Comparison of ENCODE assay signal across 8 cellular contexts in the genomic region with DNA sequence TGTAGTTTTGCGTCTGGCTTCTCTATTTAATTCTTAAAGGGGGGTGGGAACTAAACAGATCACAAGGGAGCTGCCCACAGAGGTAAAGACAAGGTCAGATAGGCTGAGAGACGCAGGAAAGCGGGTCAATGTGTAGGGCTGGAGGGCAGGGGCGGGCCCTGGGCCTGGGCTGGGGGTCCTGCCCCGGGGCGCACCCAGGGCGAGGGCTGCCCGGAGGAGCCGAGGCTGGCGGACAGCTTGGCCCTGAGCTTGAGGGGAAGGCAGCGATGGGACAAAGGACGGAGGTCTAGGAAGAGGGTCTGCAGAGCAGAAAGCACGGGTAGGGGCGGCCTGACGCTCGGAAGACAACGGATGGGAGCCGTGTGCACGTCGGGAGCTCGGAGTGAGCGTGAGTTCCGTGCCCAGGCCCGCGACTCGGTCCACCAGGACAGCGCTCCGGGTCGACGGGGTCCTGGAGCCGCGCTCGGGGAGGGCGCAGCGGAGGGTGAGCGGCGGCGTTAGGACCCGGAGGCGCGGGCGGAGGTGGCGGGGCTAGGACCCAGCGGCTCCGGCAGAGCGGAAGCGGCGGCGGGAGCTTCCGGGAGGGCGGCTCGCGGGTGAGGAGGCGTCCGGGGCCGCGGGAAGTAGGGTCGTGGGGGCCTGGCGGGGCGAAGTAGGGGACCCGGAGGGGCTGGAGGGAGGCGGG. TPM values are rescaled to one million over a fixed set of nuclear protein-coding genes. Genes with fewer than 3 reads are reported as not detected.
DNase-seq lines count a peak whose midpoint lies in the region; ATAC-seq and TF ChIP-seq lines count a peak whose summit lies in the region.
"Not testable (repeated sequence)": the region's sequence is repeated elsewhere in the genome, so short reads cannot be mapped to it uniquely, and the experiment has no call there.

No MANE protein-coding gene starts in this region.

- H3K9ac ChIP-seq in iPS-18a (ENCODE audit: low read length): peak overlapping the region; percentile 75

- not testable (repeated sequence) for H3K27me3 Mint-ChIP-seq in activated T-cell treated with anti-CD3 and anti-CD28 coated beads, Interleukin-2, amount 50 U/mL, for 4 hours (ENCODE audit: low read depth)

- H3K4me3 ChIP-seq in H7 (ENCODE audit: insufficient read depth, low read depth, low read length) (peak overlapping the region; percentile 60), iPS-18a (ENCODE audit: low read length) (peak overlapping the region; percentile 73)

- not testable (repeated sequence) for H3K9me3 ChIP-seq in iPS-18a (ENCODE audit: control insufficient read depth, low read depth, low read length)

- not testable (repeated sequence) for H3K9me3 Mint-ChIP-seq in activated T-cell treated with anti-CD3 and anti-CD28 coated beads, Interleukin-2, amount 50 U/mL, for 4 hours

- peak overlapping the region; percentile 90 for H3K4me3 Mint-ChIP-seq in activated T-cell treated with anti-CD3 and anti-CD28 coated beads, Interleukin-2, amount 50 U/mL, for 4 hours

- ATAC-seq in activated T-cell treated with anti-CD3 and anti-CD28 coated beads, Interleukin-2, amount 50 U/mL, for 4 hours: peak in 1 of 2 donors; percentile 37
- ATAC-seq in omental fat pad (ENCODE audit: low FRiP score): not testable (repeated sequence)

- DNase-seq in AG20443 (ENCODE audit: low spot score): peak; percentile 75
- peak; percentile 90 for DNase-seq in H7
- DNase-seq in activated T-cell treated with anti-CD3 and anti-CD28 coated beads, Interleukin-2, amount 50 U/mL, for 4 hours: peak; percentile 70
- DNase-seq in dermis blood vessel endothelial cell: peak; percentile 75
- peak; percentile 39 for DNase-seq in omental fat pad (ENCODE audit: low spot score)
- peak; percentile 53 to 68 for DNase-seq in stimulated activated CD8-positive, alpha-beta memory T cell treated with anti-CD3 and anti-CD28 coated beads, Interleukin-15, amount 100 ng/mL, for 4 hours (ENCODE audit: low read depth in 2 of 2)

- peak; percentile 55; the same call in 1 of the 2 replicates for TF ChIP-seq POLR2A in Raji (IDR thresholded peaks at IDR 0.05; ENCODE audit: insufficient read depth, low read depth, low read length)

- H3K36me3 ChIP-seq in H7 (replicated peaks; ENCODE audit: control insufficient read depth, insufficient read depth, low read length); iPS-18a (ENCODE audit: control insufficient read depth, low read depth, low read length): not testable (repeated sequence)

- peaks cover 20% of the 10 kb centered on the region for H3K4me1 Mint-ChIP-seq in activated T-cell treated with anti-CD3 and anti-CD28 coated beads, Interleukin-2, amount 50 U/mL, for 4 hours (ENCODE audit: low read depth)

- H3K27ac ChIP-seq in iPS-18a (ENCODE audit: low read length): peak overlapping the region; percentile 53

- not testable (repeated sequence) for H3K36me3 Mint-ChIP-seq in activated T-cell treated with anti-CD3 and anti-CD28 coated beads, Interleukin-2, amount 50 U/mL, for 4 hours (ENCODE audit: insufficient read depth)

- not testable (repeated sequence) for H3K27me3 ChIP-seq in H7 (ENCODE audit: control insufficient read depth, insufficient read depth, low read length); iPS-18a (ENCODE audit: control insufficient read depth, insufficient read depth, low read length)

- not testable (repeated sequence) for TF ChIP-seq CTCF in omental fat pad (IDR thresholded peaks at IDR 0.05)

- not testable (repeated sequence) for H3K4me1 ChIP-seq in iPS-18a (ENCODE audit: control insufficient read depth, low read depth, low read length)

RNA-seq across cellular contexts. Expression of a gene that starts 43.4 kb away (rescaled TPM):
- 4.8 and 6.5 TPM in 2 replicates for total RNA-seq in H7 (2014; rRNA removed; shearing (Covaris generic))
- 10 to 100 TPM; 10.6 to 14.9 (median 10.9) TPM for total RNA-seq in activated T-cell treated with anti-CD3 and anti-CD28 coated beads, Interleukin-2, amount 50 U/mL, for 4 hours
- 4.1 and 6.3 TPM in 2 replicates for total RNA-seq in dermis blood vessel endothelial cell
- total RNA-seq in omental fat pad: 10 to 100 TPM in 1 of 4 donors, 1 to 10 TPM in 3; 4.5 to 10.6 (median 7.4) TPM

Comparison
In these comparisons a context has a peak if more than half of its experiments do, and no peak if none do; other contexts are left out.
1. DNase-seq: peak in every context shown above with its lines; median percentile 90 in H7; 75 in AG20443; 75 in dermis blood vessel endothelial cell; 70 in activated T-cell treated with anti-CD3 and anti-CD28 coated beads, Interleukin-2, amount 50 U/mL, for 4 hours; 60 in stimulated activated CD8-positive, alpha-beta memory T cell treated with anti-CD3 and anti-CD28 coated beads, Interleukin-15, amount 100 ng/mL, for 4 hours; 39 in omental fat pad.